14 cellular contexts compared by ENCODE assay signal in the genomic region with DNA sequence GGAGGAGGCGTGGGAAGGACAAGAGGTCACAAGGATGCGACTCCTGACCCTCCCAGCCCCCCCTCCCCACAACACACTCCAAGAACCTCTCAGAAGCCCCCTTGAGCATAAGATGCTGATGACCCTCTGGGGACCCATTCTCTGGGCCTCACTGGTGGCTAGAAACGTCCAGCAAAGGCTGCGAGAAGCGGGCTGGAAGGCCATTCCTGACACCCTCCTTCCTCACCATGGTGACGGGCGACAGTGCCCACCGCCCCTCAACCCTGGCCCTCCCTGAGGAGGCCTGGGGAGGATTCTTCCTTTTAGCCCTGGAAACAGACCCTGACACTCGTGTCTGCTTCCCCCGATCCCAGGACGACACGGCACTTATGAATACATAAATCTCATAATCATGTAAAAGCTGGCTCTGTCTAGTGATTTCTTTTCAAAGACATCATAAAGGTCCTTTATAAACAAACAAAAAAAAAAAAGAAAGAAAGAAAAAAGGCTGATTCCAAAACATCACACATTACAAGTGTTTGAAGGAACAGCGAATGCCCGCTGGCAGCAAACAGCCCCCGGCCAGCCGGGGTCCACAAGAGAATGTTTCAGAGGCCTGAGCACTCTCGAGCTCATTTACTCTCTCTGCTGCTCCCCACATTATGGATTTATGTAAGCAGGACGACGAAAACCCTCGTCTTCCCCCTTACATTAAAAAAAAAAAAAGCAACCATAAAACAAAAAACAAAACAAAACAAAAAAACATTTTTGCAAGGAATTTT. TPM values are rescaled to one million over a fixed set of nuclear protein-coding genes. Genes with fewer than 3 reads are reported as not detected.
DNase-seq lines count a peak whose midpoint lies in the region; ATAC-seq, FAIRE-seq and TF ChIP-seq lines count a peak whose summit lies in the region.
"Had no signal": no experiment of that assay in that cellular context is flagged by ENCODE, and none has a peak within 500 bp of the region (broad histone marks: within the 10 kb centered on the region; RNA-seq: fewer than 3 reads in every experiment).

No MANE protein-coding gene starts in this region.

- H4K20me1 ChIP-seq in SK-N-SH (ENCODE audit: insufficient read depth) = no peaks in the 10 kb centered on the region

- no peak overlapping the region for H3K4me2 ChIP-seq in SK-N-SH

- H3K27ac Mint-ChIP-seq in activated CD4-positive, alpha-beta memory T cell treated with anti-CD3 and anti-CD28 coated beads for 36 hours = peak overlapping the region; percentile 29
- H3K27ac Mint-ChIP-seq in activated CD4-positive, alpha-beta memory T cell treated with anti-CD3 and anti-CD28 coated beads, Interleukin-2, amount 10 ng/mL, durations not matched to agents 7 days and 5 days = no peak overlapping the region
- H3K27ac Mint-ChIP-seq in central memory CD8-positive, alpha-beta T cell (ENCODE audit: low read depth) = no peak overlapping the region
- H3K27ac Mint-ChIP-seq in naive B cell = peak overlapping the region in 5 of 6 donors; percentile 15 to 97 (median 94)

- peaks cover 0 to 11% of the 10 kb centered on the region in 2 donors for H3K27me3 ChIP-seq in tibial nerve
- no peaks in the 10 kb centered on the region for H3K27me3 ChIP-seq in SK-N-SH (ENCODE audit: insufficient read depth)
- H3K27me3 ChIP-seq: right lobe of liver had no signal

- intact Hi-C loops in activated CD4-positive, alpha-beta memory T cell treated with anti-CD3 and anti-CD28 coated beads for 36 hours (cut with micrococcal nuclease) = no loop called here

- H3K4me3 Mint-ChIP-seq in activated CD4-positive, alpha-beta memory T cell treated with anti-CD3 and anti-CD28 coated beads for 36 hours = no peak overlapping the region
- H3K4me3 Mint-ChIP-seq in activated CD4-positive, alpha-beta memory T cell treated with anti-CD3 and anti-CD28 coated beads, Interleukin-2, amount 10 ng/mL, durations not matched to agents 7 days and 5 days = no peak overlapping the region
- H3K4me3 Mint-ChIP-seq in central memory CD8-positive, alpha-beta T cell = peak overlapping the region; percentile 21
- H3K4me3 Mint-ChIP-seq in naive B cell = peak overlapping the region; percentile 1 to 88 (median 62)
- H3K4me3 Mint-ChIP-seq: activated T-cell treated with anti-CD3 and anti-CD28 coated beads, Interleukin-2, amount 50 U/mL, for 4 hours had no signal

- no peak overlapping the region for H3K9ac ChIP-seq in SK-N-SH

- no peak for ATAC-seq in central memory CD8-positive, alpha-beta T cell (replicated peaks; ENCODE audit: extremely low read depth, poor library complexity, severe bottlenecking)
- ATAC-seq in naive B cell (ENCODE audit: low read depth in 2 of 2) = no peak
- ATAC-seq: activated T-cell treated with anti-CD3 and anti-CD28 coated beads, Interleukin-2, amount 50 U/mL, for 4 hours; HCT116; right lobe of liver had no signal

- H3K9me2 ChIP-seq in SK-N-SH = no peaks in the 10 kb centered on the region

- H3K4me1 ChIP-seq in tibial nerve (peaks cover 0 to 52% (median 43%) of the 10 kb centered on the region in 4 donors), SK-N-SH (ENCODE audit: control insufficient read depth in 1 of 2, insufficient read depth in 2 of 2, low read depth in 1 of 2, low read length in 1 of 2) (peaks cover 3 to 24% of the 10 kb centered on the region in 2 experiments; a peak in 2 of 4 replicates)

- H3K27ac ChIP-seq in tibial nerve (peak overlapping the region in 3 of 4 donors; percentile 53 to 73 (median 55)), SK-N-SH (ENCODE audit: low read depth in 2 of 2, low read length in 1 of 2) (no peak overlapping the region)
- H3K27ac ChIP-seq: right lobe of liver had no signal

- TF ChIP-seq EP300 in tibial nerve (IDR thresholded peaks at IDR 0.05) (no peak), SK-N-SH (IDR thresholded peaks at IDR 0.05; ENCODE audit: borderline replicate concordance in 1 of 2, low read depth in 1 of 2, low read length in 1 of 2) (no peak)

- H3K9me3 Mint-ChIP-seq in activated CD4-positive, alpha-beta memory T cell treated with anti-CD3 and anti-CD28 coated beads for 36 hours = no peaks in the 10 kb centered on the region
- H3K9me3 Mint-ChIP-seq in activated CD4-positive, alpha-beta memory T cell treated with anti-CD3 and anti-CD28 coated beads, Interleukin-2, amount 10 ng/mL, durations not matched to agents 7 days and 5 days = no peaks in the 10 kb centered on the region
- no peaks in the 10 kb centered on the region for H3K9me3 Mint-ChIP-seq in central memory CD8-positive, alpha-beta T cell
- no peaks in the 10 kb centered on the region for H3K9me3 Mint-ChIP-seq in naive B cell
- H3K9me3 Mint-ChIP-seq: activated T-cell treated with anti-CD3 and anti-CD28 coated beads, Interleukin-2, amount 50 U/mL, for 4 hours had no signal

- no peak for TF ChIP-seq POLR2A in tibial nerve (IDR thresholded peaks at IDR 0.05)
- no peak for TF ChIP-seq POLR2A in GM12892 (IDR thresholded peaks at IDR 0.05; ENCODE audit: low read depth, low read length)

- no peaks in the 10 kb centered on the region for H3F3A ChIP-seq in SK-N-SH (replicated peaks; ENCODE audit: insufficient read depth)

- no peaks in the 10 kb centered on the region for H3K79me2 ChIP-seq in SK-N-SH (ENCODE audit: insufficient read depth)

- TF ChIP-seq RAD21 in SK-N-SH (IDR thresholded peaks at IDR 0.05; ENCODE audit: low read length) = no peak

- no peaks in the 10 kb centered on the region for H3K36me3 ChIP-seq in tibial nerve
- H3K36me3 ChIP-seq in SK-N-SH (replicated peaks in 1 of 2; ENCODE audit: control insufficient read depth in 1 of 2, insufficient read depth in 2 of 2, low read length in 1 of 2) = no peaks in the 10 kb centered on the region
- H3K36me3 ChIP-seq: right lobe of liver had no signal

- no peak for FAIRE-seq in GM12892 (lab: Jason Lieb, UNC)
- FAIRE-seq: A204.1 had no signal

- TF ChIP-seq CTCF in tibial nerve (IDR thresholded peaks at IDR 0.05) (no peak), SK-N-SH (IDR thresholded peaks at IDR 0.05) (no peak)

- CTCF ChIA-PET in activated CD4-positive, alpha-beta memory T cell treated with anti-CD3 and anti-CD28 coated beads for 36 hours (lab: Charles Lee) = no interaction called here
- CTCF ChIA-PET in activated CD4-positive, alpha-beta memory T cell treated with anti-CD3 and anti-CD28 coated beads, Interleukin-2, amount 10 ng/mL, durations not matched to agents 7 days and 5 days (lab: Charles Lee) = interaction anchor here (1.1 kb wide), 1 partner anchor 130 kb away, joined by 3 read pairs; no protein-coding TSS in a partner anchor
- CTCF ChIA-PET in SK-N-SH (lab: Yijun Ruan, JAX) = interaction anchor here (2.2 kb wide), 1 partner anchor 129 kb away, joined by 16 read pairs; no protein-coding TSS in a partner anchor

- H3K36me3 Mint-ChIP-seq in activated CD4-positive, alpha-beta memory T cell treated with anti-CD3 and anti-CD28 coated beads for 36 hours = peaks cover 8% of the 10 kb centered on the region
- H3K36me3 Mint-ChIP-seq in activated CD4-positive, alpha-beta memory T cell treated with anti-CD3 and anti-CD28 coated beads, Interleukin-2, amount 10 ng/mL, durations not matched to agents 7 days and 5 days (ENCODE audit: low read depth) = peaks cover 44% of the 10 kb centered on the region
- H3K36me3 Mint-ChIP-seq in central memory CD8-positive, alpha-beta T cell (ENCODE audit: insufficient read depth) = peaks cover 12% of the 10 kb centered on the region
- H3K36me3 Mint-ChIP-seq in naive B cell = no peaks in the 10 kb centered on the region

- DNase-seq in activated CD4-positive, alpha-beta memory T cell treated with anti-CD3 and anti-CD28 coated beads for 36 hours = no peak
- DNase-seq in activated CD4-positive, alpha-beta memory T cell treated with anti-CD3 and anti-CD28 coated beads, Interleukin-2, amount 10 ng/mL, durations not matched to agents 7 days and 5 days = no peak
- no peak for DNase-seq in central memory CD8-positive, alpha-beta T cell (ENCODE audit: low spot score in 2 of 2)
- no peak for DNase-seq in naive B cell
- no peak for DNase-seq in tibial nerve (ENCODE audit: low spot score in 2 of 2)
- no peak for DNase-seq in GM12892 (ENCODE audit: insufficient read length)
- no peak for DNase-seq in ureter (ENCODE audit: low spot score)
- DNase-seq in SK-N-SH = no peak
- DNase-seq: activated T-cell treated with anti-CD3 and anti-CD28 coated beads, Interleukin-2, amount 50 U/mL, for 4 hours; DND-41; NCI-H1092; right lobe of liver had no signal

- H3K4me1 Mint-ChIP-seq in activated CD4-positive, alpha-beta memory T cell treated with anti-CD3 and anti-CD28 coated beads for 36 hours (ENCODE audit: low read depth) = peaks cover 51% of the 10 kb centered on the region
- peaks cover 49% of the 10 kb centered on the region for H3K4me1 Mint-ChIP-seq in activated CD4-positive, alpha-beta memory T cell treated with anti-CD3 and anti-CD28 coated beads, Interleukin-2, amount 10 ng/mL, durations not matched to agents 7 days and 5 days
- H3K4me1 Mint-ChIP-seq in central memory CD8-positive, alpha-beta T cell = peaks cover 68% of the 10 kb centered on the region
- peaks cover 57 to 72% (median 71%) of the 10 kb centered on the region in 3 donors for H3K4me1 Mint-ChIP-seq in naive B cell

- no peak overlapping the region for H2AFZ ChIP-seq in SK-N-SH (ENCODE audit: low read depth)

- 53 to 54% methylated on average over 20 of the region's 20 CpGs for WGBS in tibial nerve, 2 donors
- 91% methylated on average over 18 of the region's 20 CpGs for WGBS in SK-N-SH (ENCODE audit: low lambda C conversion rate)

- no peaks in the 10 kb centered on the region for H3K27me3 Mint-ChIP-seq in activated CD4-positive, alpha-beta memory T cell treated with anti-CD3 and anti-CD28 coated beads for 36 hours
- H3K27me3 Mint-ChIP-seq in activated CD4-positive, alpha-beta memory T cell treated with anti-CD3 and anti-CD28 coated beads, Interleukin-2, amount 10 ng/mL, durations not matched to agents 7 days and 5 days = no peaks in the 10 kb centered on the region
- H3K27me3 Mint-ChIP-seq in central memory CD8-positive, alpha-beta T cell = no peaks in the 10 kb centered on the region
- no peaks in the 10 kb centered on the region for H3K27me3 Mint-ChIP-seq in naive B cell

- POLR2A ChIA-PET in activated CD4-positive, alpha-beta memory T cell treated with anti-CD3 and anti-CD28 coated beads for 36 hours (lab: Charles Lee) = interaction anchor here (5.7 kb wide), 1 partner anchor 40 kb away, joined by 30 read pairs; a partner anchor contains a TSS
- POLR2A ChIA-PET in activated CD4-positive, alpha-beta memory T cell treated with anti-CD3 and anti-CD28 coated beads, Interleukin-2, amount 10 ng/mL, durations not matched to agents 7 days and 5 days (lab: Charles Lee) = no interaction called here
- POLR2A ChIA-PET in SK-N-SH (lab: Yijun Ruan, JAX) = no interaction called here

- H3K9me3 ChIP-seq in tibial nerve = no peaks in the 10 kb centered on the region
- H3K9me3 ChIP-seq in SK-N-SH = no peaks in the 10 kb centered on the region
- H3K9me3 ChIP-seq: right lobe of liver had no signal

- H3K4me3 ChIP-seq in tibial nerve = no peak overlapping the region
- no peak overlapping the region for H3K4me3 ChIP-seq in SK-N-SH (ENCODE audit: low read depth in 2 of 2, low read length in 1 of 2)
- H3K4me3 ChIP-seq: right lobe of liver had no signal

RNA-seq across cellular contexts. Expression of a gene that starts 40.7 kb away (rescaled TPM):
- 10 to 100 TPM; 91.5 to 92.8 TPM for total RNA-seq in activated CD4-positive, alpha-beta memory T cell treated with anti-CD3 and anti-CD28 coated beads for 36 hours
- 100 to 1,000 TPM; 158 to 160 TPM for total RNA-seq in activated CD4-positive, alpha-beta memory T cell treated with anti-CD3 and anti-CD28 coated beads, Interleukin-2, amount 10 ng/mL, durations not matched to agents 7 days and 5 days
- 10 to 100 TPM; 13.3 to 37.5 (median 17.1) TPM for polyA plus RNA-seq in naive B cell (ENCODE audit: low read depth in 6 of 6)
- 10 to 100 TPM; 30.1 to 50.7 (median 32.5) TPM for total RNA-seq in tibial nerve
- polyA plus RNA-seq in GM12892 (2012; ENCODE audit: missing spikeins) = 46.2 TPM
- 19.9 TPM for total RNA-seq in ureter
- polyA plus RNA-seq in SK-N-SH (2012; rRNA removed) = 4.2 and 5.3 TPM in 2 replicates
- 2.0 and 3.4 TPM in 2 replicates for polyA plus RNA-seq in SK-N-SH (2012; cell fraction: cytosol; rRNA removed)
- polyA plus RNA-seq in SK-N-SH (2012; cell fraction: nucleus; rRNA removed) = 6.3 and 6.9 TPM in 2 replicates

Comparison
In these comparisons a context has a peak if more than half of its experiments do, and no peak if none do; other contexts are left out.
1. H3K27ac Mint-ChIP-seq: peak in activated CD4-positive, alpha-beta memory T cell treated with anti-CD3 and anti-CD28 coated beads for 36 hours (single experiment) and naive B cell (5 of 6); none in activated CD4-positive, alpha-beta memory T cell treated with anti-CD3 and anti-CD28 coated beads, Interleukin-2, amount 10 ng/mL, durations not matched to agents 7 days and 5 days (single experiment) and central memory CD8-positive, alpha-beta T cell (single experiment).
2. H3K4me3 Mint-ChIP-seq: peak in central memory CD8-positive, alpha-beta T cell (single experiment) and naive B cell (8 of 8); none in activated CD4-positive, alpha-beta memory T cell treated with anti-CD3 and anti-CD28 coated beads for 36 hours (single experiment) and activated CD4-positive, alpha-beta memory T cell treated with anti-CD3 and anti-CD28 coated beads, Interleukin-2, amount 10 ng/mL, durations not matched to agents 7 days and 5 days (single experiment).
3. H3K27ac ChIP-seq: peak in tibial nerve (3 of 4); none in SK-N-SH (0 of 2).